14 cellular contexts compared by ENCODE assay signal in genomic region chr12:544142-544541, GRCh38.
DNase-seq lines count a peak whose midpoint lies in the region; ATAC-seq and TF ChIP-seq lines count a peak whose summit lies in the region.
"Had no signal": no experiment of that assay in that cellular context is flagged by ENCODE, and none has a peak within 500 bp of the region (broad histone marks: within the 10 kb centered on the region; RNA-seq: fewer than 3 reads in every experiment).

No MANE protein-coding gene starts in this region.

- H4K20me1 ChIP-seq in BLaER1 treated with 17β-estradiol and CSF1 and Interleukin-3, amounts not matched to agents 10 nM and 100 nM: no peaks in the 10 kb centered on the region; a peak in 1 of 22 replicates

- no peaks in the 10 kb centered on the region for H3K36me3 Mint-ChIP-seq in CD14-positive monocyte
- H3K36me3 Mint-ChIP-seq: CD4-positive, CD25-positive, alpha-beta regulatory T cell had no signal

- no peaks in the 10 kb centered on the region for H3K9me3 ChIP-seq in BLaER1 treated with 17β-estradiol and CSF1 and Interleukin-3, amounts not matched to agents 10 nM and 100 nM (replicated peaks in 1 of 11)
- H3K9me3 ChIP-seq in lower lobe of right lung (no peaks in the 10 kb centered on the region), spleen (no peaks in the 10 kb centered on the region)
- H3K9me3 ChIP-seq: A549, BE2C had no signal

- TF ChIP-seq POLR2A in spleen (IDR thresholded peaks at IDR 0.05): no peak

- no peak overlapping the region for H3K9ac ChIP-seq in BLaER1 treated with 17β-estradiol and CSF1 and Interleukin-3, amounts not matched to agents 10 nM and 100 nM
- H3K9ac ChIP-seq: GM23248 had no signal

- 83 to 96% (median 89%) methylated on average over 7 to 8 of the region's 8 CpGs for WGBS in spleen, 5 donors

- peaks cover 19% of the 10 kb centered on the region for H3K4me1 Mint-ChIP-seq in CD14-positive monocyte
- peaks cover 35% of the 10 kb centered on the region for H3K4me1 Mint-ChIP-seq in stimulated activated naive CD8-positive, alpha-beta T cell treated with anti-CD3 and anti-CD28 coated beads, Interleukin-15, amount 100 ng/mL, for 72 hours

- H3K27me3 Mint-ChIP-seq in CD14-positive monocyte (ENCODE audit: low read depth in 3 of 3): peaks cover 6 to 50% (median 11%) of the 10 kb centered on the region in 3 donors
- H3K27me3 Mint-ChIP-seq in stimulated activated naive CD8-positive, alpha-beta T cell treated with anti-CD3 and anti-CD28 coated beads, Interleukin-15, amount 100 ng/mL, for 72 hours: peaks cover 48% of the 10 kb centered on the region

- no peak overlapping the region for H3K27ac Mint-ChIP-seq in CD14-positive monocyte
- no peak overlapping the region for H3K27ac Mint-ChIP-seq in stimulated activated naive CD8-positive, alpha-beta T cell treated with anti-CD3 and anti-CD28 coated beads, Interleukin-15, amount 100 ng/mL, for 72 hours

- H3K4me3 Mint-ChIP-seq in CD14-positive monocyte: peak overlapping the region in 1 of 2 donors; percentile 61
- H3K4me3 Mint-ChIP-seq in stimulated activated naive CD8-positive, alpha-beta T cell treated with anti-CD3 and anti-CD28 coated beads, Interleukin-15, amount 100 ng/mL, for 72 hours: no peak overlapping the region
- H3K4me3 Mint-ChIP-seq: CD4-positive, CD25-positive, alpha-beta regulatory T cell had no signal

- H3K27me3 ChIP-seq in BLaER1 treated with 17β-estradiol and CSF1 and Interleukin-3, amounts not matched to agents 10 nM and 100 nM: 0 out of 22 replicates have a peak, but pooled peaks cover 0 to 3% (median 0%) of the 10 kb centered on the region in 11 experiments
- peaks cover 11% of the 10 kb centered on the region for H3K27me3 ChIP-seq in lower lobe of right lung (ENCODE audit: low read depth)
- H3K27me3 ChIP-seq in spleen (replicated peaks in 1 of 7): peaks cover 0 to 55% (median 13%) of the 10 kb centered on the region in 7 donors

- H3K9me3 Mint-ChIP-seq in CD14-positive monocyte: peaks cover 0 to 2% (median 0%) of the 10 kb centered on the region in 7 donors
- no peaks in the 10 kb centered on the region for H3K9me3 Mint-ChIP-seq in stimulated activated naive CD8-positive, alpha-beta T cell treated with anti-CD3 and anti-CD28 coated beads, Interleukin-15, amount 100 ng/mL, for 72 hours

- H3K27ac ChIP-seq in BLaER1 treated with 17β-estradiol and CSF1 and Interleukin-3, amounts not matched to agents 10 nM and 100 nM: no peak overlapping the region
- no peak overlapping the region for H3K27ac ChIP-seq in lower lobe of right lung
- no peak overlapping the region for H3K27ac ChIP-seq in spleen
- H3K27ac ChIP-seq: A549, GM23248 had no signal

- DNase-seq in CD14-positive monocyte (ENCODE audit: low spot score) (peak; percentile 34), lower lobe of right lung (peak; percentile 24), spleen (peak; percentile 38), posterior vena cava (ENCODE audit: low spot score) (no peak)
- no peak for DNase-seq in stimulated activated naive CD8-positive, alpha-beta T cell treated with anti-CD3 and anti-CD28 coated beads, Interleukin-15, amount 100 ng/mL, for 72 hours
- DNase-seq: BE2C; CD4-positive, CD25-positive, alpha-beta regulatory T cell; DMS53; GF-D8; GM23248 had no signal

- no peak for ATAC-seq in lower lobe of right lung
- no peak for ATAC-seq in stimulated activated naive CD8-positive, alpha-beta T cell treated with anti-CD3 and anti-CD28 coated beads, Interleukin-15, amount 100 ng/mL, for 72 hours
- ATAC-seq: A549, HCT116, HepG2 had no signal

- peaks cover 31 to 56% (median 42%) of the 10 kb centered on the region in 10 experiments for H3K4me1 ChIP-seq in BLaER1 treated with 17β-estradiol and CSF1 and Interleukin-3, amounts not matched to agents 10 nM and 100 nM
- H3K4me1 ChIP-seq in lower lobe of right lung (peaks cover 8% of the 10 kb centered on the region), spleen (peaks cover 7 to 36% (median 21%) of the 10 kb centered on the region in 6 donors)
- H3K4me1 ChIP-seq: BE2C had no signal

- no peak for TF ChIP-seq CTCF in CD14-positive monocyte (IDR thresholded peaks at IDR 0.05)
- TF ChIP-seq CTCF in lower lobe of right lung (IDR thresholded peaks at IDR 0.05): no peak
- TF ChIP-seq CTCF in spleen (IDR thresholded peaks at IDR 0.05 in 8 of 11, conservative IDR thresholded peaks at IDR 0.05 in 3 of 11): no peak

- H3K4me3 ChIP-seq in BLaER1 treated with 17β-estradiol and CSF1 and Interleukin-3, amounts not matched to agents 10 nM and 100 nM: no peak overlapping the region
- H3K4me3 ChIP-seq in lower lobe of right lung (no peak overlapping the region), spleen (no peak overlapping the region)
- H3K4me3 ChIP-seq: A549, GM23248 had no signal

- H3K36me3 ChIP-seq in BLaER1 treated with 17β-estradiol and CSF1 and Interleukin-3, amounts not matched to agents 10 nM and 100 nM: no peaks in the 10 kb centered on the region
- H3K36me3 ChIP-seq in lower lobe of right lung (no peaks in the 10 kb centered on the region), spleen (no peaks in the 10 kb centered on the region)
- H3K36me3 ChIP-seq: BE2C had no signal

- H3K4me2 ChIP-seq in BLaER1 treated with 17β-estradiol and CSF1 and Interleukin-3, amounts not matched to agents 10 nM and 100 nM: peak overlapping the region in 10 of 11 experiments; percentile 4 to 81 (median 64); a peak in 15 of 22 replicates
- H3K4me2 ChIP-seq: A549 had no signal

- intact Hi-C loops in CD14-positive monocyte (cut with micrococcal nuclease) (no loop called here), lower lobe of right lung (cut with DNase I) (no loop called here), spleen (cut with DNase I; ENCODE audit: low total_unique reads) (no loop called here), posterior vena cava (cut with DNase I) (no loop called here)

Comparison
In these comparisons a context has a peak if more than half of its experiments do, and no peak if none do; other contexts are left out.
1. DNase-seq: peak in CD14-positive monocyte (single experiment), lower lobe of right lung (single experiment) and spleen (single experiment); none in posterior vena cava (single experiment) and stimulated activated naive CD8-positive, alpha-beta T cell treated with anti-CD3 and anti-CD28 coated beads, Interleukin-15, amount 100 ng/mL, for 72 hours (0 of 2).